In genomic region chr2:205438241-205438640, GRCh38 we compare ENCODE assay signal across 22 cellular contexts.
"Had no signal": no experiment of that assay in that cellular context is flagged by ENCODE, and none has a peak within 500 bp of the region (broad histone marks: within the 10 kb centered on the region; RNA-seq: fewer than 3 reads in every experiment).

No MANE protein-coding gene starts in this region.

- H3K9me3 Mint-ChIP-seq: activated CD4-positive, alpha-beta memory T cell treated with anti-CD3 and anti-CD28 coated beads for 36 hours; activated CD4-positive, alpha-beta T cell treated with anti-CD3 and anti-CD28 coated beads, Interleukin-2, amount 10 ng/mL, durations not matched to agents 24 days and 14 days; activated T-cell treated with anti-CD3 and anti-CD28 coated beads, Interleukin-2, amount 50 U/mL, for 24 hours had no signal

- H3K27ac Mint-ChIP-seq: activated CD4-positive, alpha-beta memory T cell treated with anti-CD3 and anti-CD28 coated beads for 36 hours; activated CD4-positive, alpha-beta T cell treated with anti-CD3 and anti-CD28 coated beads, Interleukin-2, amount 10 ng/mL, durations not matched to agents 24 days and 14 days; activated T-cell treated with anti-CD3 and anti-CD28 coated beads, Interleukin-2, amount 50 U/mL, for 24 hours; nephron; T-helper 1 cell treated with Interleukin-12 subunit alpha and Interleukin-12 subunit beta and Interleukin-4 antibody, amounts not matched to agents 30 μg/mL and 1 μg/mL, for 36 hours had no signal

- H3K4me3 ChIP-seq: esophagus muscularis mucosa, gastrocnemius medialis, psoas muscle, right atrium auricular region, tibial nerve had no signal

- H3K4me1 Mint-ChIP-seq: nephron had no signal

- H3K9me3 ChIP-seq: esophagus muscularis mucosa, gastrocnemius medialis had no signal

- H3K27me3 ChIP-seq: esophagus muscularis mucosa, gastrocnemius medialis, right atrium auricular region, tibial nerve had no signal

- H3K27me3 Mint-ChIP-seq: activated CD4-positive, alpha-beta memory T cell treated with anti-CD3 and anti-CD28 coated beads for 36 hours; activated T-cell treated with anti-CD3 and anti-CD28 coated beads, Interleukin-2, amount 50 U/mL, for 24 hours had no signal

- H3K4me1 ChIP-seq: esophagus muscularis mucosa, gastrocnemius medialis, psoas muscle, right atrium auricular region had no signal

- H3K27ac ChIP-seq: esophagus muscularis mucosa, gastrocnemius medialis, psoas muscle, right atrium auricular region, tibial nerve had no signal

- ATAC-seq: gastrocnemius medialis, left cardiac atrium, psoas muscle had no signal

- H3K36me3 Mint-ChIP-seq: activated CD4-positive, alpha-beta memory T cell treated with anti-CD3 and anti-CD28 coated beads for 36 hours had no signal

- H3K4me3 Mint-ChIP-seq: activated CD4-positive, alpha-beta memory T cell treated with anti-CD3 and anti-CD28 coated beads for 36 hours; activated CD4-positive, alpha-beta T cell treated with anti-CD3 and anti-CD28 coated beads, Interleukin-2, amount 10 ng/mL, durations not matched to agents 24 days and 14 days; activated T-cell treated with anti-CD3 and anti-CD28 coated beads, Interleukin-2, amount 50 U/mL, for 24 hours; nephron; T-helper 1 cell treated with Interleukin-12 subunit alpha and Interleukin-12 subunit beta and Interleukin-4 antibody, amounts not matched to agents 30 μg/mL and 1 μg/mL, for 36 hours had no signal

- DNase-seq: activated CD4-positive, alpha-beta memory T cell treated with anti-CD3 and anti-CD28 coated beads for 36 hours; activated CD4-positive, alpha-beta T cell treated with anti-CD3 and anti-CD28 coated beads, Interleukin-2, amount 10 ng/mL, durations not matched to agents 24 days and 14 days; activated CD4-positive, CD25-positive, alpha-beta regulatory T cell treated with anti-CD3 and anti-CD28 coated beads, Interleukin-2, amount 50 U/mL, for 72 hours; activated CD8-positive, alpha-beta memory T cell treated with anti-CD3 and anti-CD28 coated beads, Interleukin-2, amount 50 U/mL, for 48 hours; activated gamma-delta T cell treated with Interleukin-2 at 50 U/mL for 16 hours; activated naive CD4-positive, alpha-beta T cell treated with anti-CD3 and anti-CD28 coated beads, Interleukin-2, amount 50 U/mL, for 16 hours; activated T-cell treated with anti-CD3 and anti-CD28 coated beads, Interleukin-2, amount 50 U/mL, for 24 hours; anterior cingulate cortex; dermis blood vessel endothelial cell; effector CD4-positive, alpha-beta T cell; gastrocnemius medialis; glutamatergic neuron; left cardiac atrium; mammary epithelial cell; psoas muscle; stimulated activated naive CD4-positive, alpha-beta T cell treated with Interleukin-2 at 50 U/mL for 16 hours; T1000 had no signal

- H3K36me3 ChIP-seq: right atrium auricular region had no signal
